In genomic region chr11:69272055-69272454, GRCh38 we compare ENCODE assay signal across 38 cellular contexts. TPM values are rescaled to one million over a fixed set of nuclear protein-coding genes. Genes with fewer than 3 reads are reported as not detected.
"Had no signal": no experiment of that assay in that cellular context is flagged by ENCODE, and none has a peak within 500 bp of the region (broad histone marks: within the 10 kb centered on the region; RNA-seq: fewer than 3 reads in every experiment).

No MANE protein-coding gene starts in this region.

- H3K9me3 Mint-ChIP-seq: activated CD4-positive, alpha-beta memory T cell treated with anti-CD3 and anti-CD28 coated beads, Interleukin-2, amount 10 ng/mL, durations not matched to agents 7 days and 5 days; activated CD4-positive, alpha-beta T cell treated with anti-CD3 and anti-CD28 coated beads, Interleukin-2, amount 10 ng/mL, durations not matched to agents 7 days and 5 days; activated naive CD4-positive, alpha-beta T cell treated with anti-CD3 and anti-CD28 coated beads, Interleukin-2, amount 10 ng/mL, durations not matched to agents 7 days and 5 days; activated naive CD4-positive, alpha-beta T cell treated with anti-CD3 and anti-CD28 coated beads, Interleukin-2, amount 50 U/mL, for 24 hours; activated naive CD8-positive, alpha-beta T cell treated with anti-CD3 and anti-CD28 coated beads, Interleukin-2, amount 50 U/mL, for 24 hours; activated T-cell treated with anti-CD3 and anti-CD28 coated beads, Interleukin-2, amount 50 U/mL, for 24 hours; activated T-helper 2 cell treated with anti-CD3 and anti-CD28 coated beads, Interferon-gamma antibody, Interleukin-2, Interleukin-4, amounts not matched to agents 10 μg/mL and 5 μg/mL and 100 μg/mL, durations not matched to agents 14 hours and 24 hours and 36 hours; T-helper 1 cell treated with Interleukin-12 subunit alpha and Interleukin-12 subunit beta and Interleukin-4 antibody, amounts not matched to agents 30 μg/mL and 1 μg/mL, for 36 hours; T-helper 2 cell treated with Interferon-gamma antibody and Interleukin-4, amounts not matched to agents 5 μg/mL and 100 μg/mL, for 36 hours had no signal

- H3K4me1 ChIP-seq: ascending aorta had no signal

- H3K4me3 Mint-ChIP-seq: activated CD4-positive, alpha-beta memory T cell treated with anti-CD3 and anti-CD28 coated beads, Interleukin-2, amount 10 ng/mL, durations not matched to agents 7 days and 5 days; activated CD4-positive, alpha-beta T cell treated with anti-CD3 and anti-CD28 coated beads for 36 hours; activated CD4-positive, alpha-beta T cell treated with anti-CD3 and anti-CD28 coated beads, Interleukin-2, amount 10 ng/mL, durations not matched to agents 7 days and 5 days; activated CD8-positive, alpha-beta memory T cell treated with anti-CD3 and anti-CD28 coated beads, Interleukin-2, amount 10 ng/mL, durations not matched to agents 7 days and 5 days; activated CD8-positive, alpha-beta T cell treated with anti-CD3 and anti-CD28 coated beads, Interleukin-2, amount 10 ng/mL, durations not matched to agents 7 days and 5 days; activated naive CD4-positive, alpha-beta T cell treated with anti-CD3 and anti-CD28 coated beads, Interleukin-2, amount 10 ng/mL, durations not matched to agents 7 days and 5 days; activated naive CD4-positive, alpha-beta T cell treated with anti-CD3 and anti-CD28 coated beads, Interleukin-2, amount 50 U/mL, for 24 hours; activated naive CD8-positive, alpha-beta T cell; activated naive CD8-positive, alpha-beta T cell treated with anti-CD3 and anti-CD28 coated beads, Interleukin-2, amount 10 ng/mL, durations not matched to agents 7 days and 5 days; activated naive CD8-positive, alpha-beta T cell treated with anti-CD3 and anti-CD28 coated beads, Interleukin-2, amount 50 U/mL, for 24 hours; activated T-cell treated with anti-CD3 and anti-CD28 coated beads, Interleukin-2, amount 50 U/mL, for 24 hours; brain; T-helper 1 cell treated with Interleukin-12 subunit alpha and Interleukin-12 subunit beta and Interleukin-4 antibody, amounts not matched to agents 30 μg/mL and 1 μg/mL, for 36 hours; T-helper 2 cell treated with Interferon-gamma antibody and Interleukin-4, amounts not matched to agents 5 μg/mL and 100 μg/mL, for 36 hours; WTC11 had no signal

- H3K4me1 Mint-ChIP-seq: activated CD4-positive, alpha-beta memory T cell treated with anti-CD3 and anti-CD28 coated beads, Interleukin-2, amount 10 ng/mL, durations not matched to agents 7 days and 5 days; activated CD4-positive, alpha-beta T cell treated with anti-CD3 and anti-CD28 coated beads for 36 hours; activated CD4-positive, alpha-beta T cell treated with anti-CD3 and anti-CD28 coated beads, Interleukin-2, amount 10 ng/mL, durations not matched to agents 7 days and 5 days; activated CD8-positive, alpha-beta memory T cell treated with anti-CD3 and anti-CD28 coated beads, Interleukin-2, amount 10 ng/mL, durations not matched to agents 7 days and 5 days; activated naive CD4-positive, alpha-beta T cell treated with anti-CD3 and anti-CD28 coated beads, Interleukin-2, amount 10 ng/mL, durations not matched to agents 7 days and 5 days; activated naive CD4-positive, alpha-beta T cell treated with anti-CD3 and anti-CD28 coated beads, Interleukin-2, amount 50 U/mL, for 24 hours; activated naive CD8-positive, alpha-beta T cell treated with anti-CD3 and anti-CD28 coated beads, Interleukin-2, amount 10 ng/mL, durations not matched to agents 7 days and 5 days; activated naive CD8-positive, alpha-beta T cell treated with anti-CD3 and anti-CD28 coated beads, Interleukin-2, amount 50 U/mL, for 24 hours; WTC11 had no signal

- H3K27ac Mint-ChIP-seq: activated CD4-positive, alpha-beta memory T cell treated with anti-CD3 and anti-CD28 coated beads, Interleukin-2, amount 10 ng/mL, durations not matched to agents 7 days and 5 days; activated CD4-positive, alpha-beta T cell treated with anti-CD3 and anti-CD28 coated beads for 36 hours; activated CD4-positive, alpha-beta T cell treated with anti-CD3 and anti-CD28 coated beads, Interleukin-2, amount 10 ng/mL, durations not matched to agents 7 days and 5 days; activated CD8-positive, alpha-beta memory T cell treated with anti-CD3 and anti-CD28 coated beads, Interleukin-2, amount 10 ng/mL, durations not matched to agents 7 days and 5 days; activated CD8-positive, alpha-beta T cell treated with anti-CD3 and anti-CD28 coated beads, Interleukin-2, amount 10 ng/mL, durations not matched to agents 7 days and 5 days; activated naive CD4-positive, alpha-beta T cell treated with anti-CD3 and anti-CD28 coated beads, Interleukin-2, amount 10 ng/mL, durations not matched to agents 7 days and 5 days; activated naive CD4-positive, alpha-beta T cell treated with anti-CD3 and anti-CD28 coated beads, Interleukin-2, amount 50 U/mL, for 24 hours; activated naive CD8-positive, alpha-beta T cell; activated naive CD8-positive, alpha-beta T cell treated with anti-CD3 and anti-CD28 coated beads, Interleukin-2, amount 10 ng/mL, durations not matched to agents 7 days and 5 days; activated naive CD8-positive, alpha-beta T cell treated with anti-CD3 and anti-CD28 coated beads, Interleukin-2, amount 50 U/mL, for 24 hours; activated T-cell treated with anti-CD3 and anti-CD28 coated beads, Interleukin-2, amount 50 U/mL, for 24 hours; activated T-helper 2 cell treated with anti-CD3 and anti-CD28 coated beads, Interferon-gamma antibody, Interleukin-2, Interleukin-4, amounts not matched to agents 10 μg/mL and 5 μg/mL and 100 μg/mL, durations not matched to agents 14 hours and 24 hours and 36 hours; brain; T-helper 1 cell treated with Interleukin-12 subunit alpha and Interleukin-12 subunit beta and Interleukin-4 antibody, amounts not matched to agents 30 μg/mL and 1 μg/mL, for 36 hours; T-helper 2 cell treated with Interferon-gamma antibody and Interleukin-4, amounts not matched to agents 5 μg/mL and 100 μg/mL, for 36 hours; WTC11 had no signal

- ATAC-seq: activated CD4-positive, alpha-beta T cell treated with anti-CD3 and anti-CD28 coated beads for 36 hours; activated CD4-positive, CD25-positive, alpha-beta regulatory T cell treated with anti-CD3 and anti-CD28 coated beads, Interleukin-2, amount 50 U/mL, for 24 hours; activated CD8-positive, alpha-beta memory T cell treated with anti-CD3 and anti-CD28 coated beads, Interleukin-2, amount 10 ng/mL, durations not matched to agents 7 days and 5 days; activated CD8-positive, alpha-beta T cell treated with anti-CD3 and anti-CD28 coated beads, Interleukin-2, amount 10 ng/mL, durations not matched to agents 7 days and 5 days; activated naive CD8-positive, alpha-beta T cell treated with anti-CD3 and anti-CD28 coated beads, Interleukin-2, amount 50 U/mL, for 24 hours; WTC11 had no signal

- H3K36me3 Mint-ChIP-seq: activated CD8-positive, alpha-beta memory T cell treated with anti-CD3 and anti-CD28 coated beads, Interleukin-2, amount 10 ng/mL, durations not matched to agents 7 days and 5 days; activated naive CD4-positive, alpha-beta T cell treated with anti-CD3 and anti-CD28 coated beads, Interleukin-2, amount 10 ng/mL, durations not matched to agents 7 days and 5 days; activated naive CD4-positive, alpha-beta T cell treated with anti-CD3 and anti-CD28 coated beads, Interleukin-2, amount 50 U/mL, for 24 hours; activated naive CD8-positive, alpha-beta T cell; activated naive CD8-positive, alpha-beta T cell treated with anti-CD3 and anti-CD28 coated beads, Interleukin-2, amount 10 ng/mL, durations not matched to agents 7 days and 5 days; brain; WTC11 had no signal

- H3K4me3 ChIP-seq: ascending aorta had no signal

- H3K9me3 ChIP-seq: ascending aorta had no signal

- DNase-seq: activated CD4-positive, alpha-beta memory T cell treated with anti-CD3 and anti-CD28 coated beads, Interleukin-2, amount 10 ng/mL, durations not matched to agents 7 days and 5 days; activated CD4-positive, alpha-beta T cell treated with anti-CD3 and anti-CD28 coated beads for 1 hour; activated CD4-positive, alpha-beta T cell treated with anti-CD3 and anti-CD28 coated beads for 36 hours; activated CD4-positive, alpha-beta T cell treated with anti-CD3 and anti-CD28 coated beads for 48 hours; activated CD4-positive, alpha-beta T cell treated with anti-CD3 and anti-CD28 coated beads, Interleukin-2, amount 10 ng/mL, durations not matched to agents 7 days and 5 days; activated CD4-positive, alpha-beta T cell treated with anti-CD3 and anti-CD28 coated beads, Interleukin-2, amount 50 U/mL, for 48 hours; activated CD4-positive, CD25-positive, alpha-beta regulatory T cell; activated CD8-positive, alpha-beta memory T cell treated with anti-CD3 and anti-CD28 coated beads for 24 hours; activated CD8-positive, alpha-beta memory T cell treated with anti-CD3 and anti-CD28 coated beads, Interleukin-2, amount 10 ng/mL, durations not matched to agents 7 days and 5 days; activated CD8-positive, alpha-beta memory T cell treated with anti-CD3 and anti-CD28 coated beads, Interleukin-2, amount 50 U/mL, for 48 hours; activated CD8-positive, alpha-beta T cell treated with anti-CD3 and anti-CD28 coated beads, Interleukin-2, amount 10 ng/mL, durations not matched to agents 7 days and 5 days; activated effector memory CD4-positive, alpha-beta T cell treated with Interleukin-2 at 50 U/mL for 16 hours; activated gamma-delta T cell; activated naive CD4-positive, alpha-beta T cell treated with anti-CD3 and anti-CD28 coated beads, Interleukin-2, amount 10 ng/mL, durations not matched to agents 7 days and 5 days; activated naive CD4-positive, alpha-beta T cell treated with Interleukin-2 at 50 U/mL for 16 hours; activated naive CD8-positive, alpha-beta T cell treated with anti-CD3 and anti-CD28 coated beads, Interleukin-2, amount 10 ng/mL, durations not matched to agents 7 days and 5 days; activated naive CD8-positive, alpha-beta T cell treated with anti-CD3 and anti-CD28 coated beads, Interleukin-2, amount 50 U/mL, for 24 hours; activated T-cell treated with anti-CD3 and anti-CD28 coated beads, Interleukin-2, amount 50 U/mL, for 24 hours; activated T-cell treated with anti-CD3 and anti-CD28 coated beads, Interleukin-2, amount 50 U/mL, for 48 hours; amygdala; anterior cingulate cortex; central memory CD4-positive, alpha-beta T cell; SW 1271; T-helper 1 cell; T-helper 2 cell; T-helper 9 cell; WERI-Rb-1 had no signal

- FAIRE-seq: TTC549 had no signal

- H3K27ac ChIP-seq: ascending aorta, WERI-Rb-1 had no signal

- H3K27me3 Mint-ChIP-seq: activated CD4-positive, alpha-beta T cell treated with anti-CD3 and anti-CD28 coated beads, Interleukin-2, amount 10 ng/mL, durations not matched to agents 7 days and 5 days; activated CD8-positive, alpha-beta memory T cell treated with anti-CD3 and anti-CD28 coated beads, Interleukin-2, amount 10 ng/mL, durations not matched to agents 7 days and 5 days; activated naive CD4-positive, alpha-beta T cell treated with anti-CD3 and anti-CD28 coated beads, Interleukin-2, amount 50 U/mL, for 24 hours; activated naive CD8-positive, alpha-beta T cell; activated naive CD8-positive, alpha-beta T cell treated with anti-CD3 and anti-CD28 coated beads, Interleukin-2, amount 10 ng/mL, durations not matched to agents 7 days and 5 days; activated T-cell treated with anti-CD3 and anti-CD28 coated beads, Interleukin-2, amount 50 U/mL, for 24 hours had no signal

- H3K27me3 ChIP-seq: ascending aorta had no signal

- H3K36me3 ChIP-seq: ascending aorta, WERI-Rb-1 had no signal

RNA-seq across cellular contexts. Expression of gene MYEOV, which starts 21.9 kb away (rescaled TPM):
- total RNA-seq: activated CD4-positive, alpha-beta memory T cell treated with anti-CD3 and anti-CD28 coated beads, Interleukin-2, amount 10 ng/mL, durations not matched to agents 7 days and 5 days; activated CD4-positive, alpha-beta T cell treated with anti-CD3 and anti-CD28 coated beads for 36 hours; activated CD4-positive, alpha-beta T cell treated with anti-CD3 and anti-CD28 coated beads, Interleukin-2, amount 10 ng/mL, durations not matched to agents 7 days and 5 days; activated CD8-positive, alpha-beta memory T cell treated with anti-CD3 and anti-CD28 coated beads, Interleukin-2, amount 10 ng/mL, durations not matched to agents 7 days and 5 days; activated CD8-positive, alpha-beta T cell treated with anti-CD3 and anti-CD28 coated beads, Interleukin-2, amount 10 ng/mL, durations not matched to agents 7 days and 5 days; activated naive CD8-positive, alpha-beta T cell treated with anti-CD3 and anti-CD28 coated beads, Interleukin-2, amount 10 ng/mL, durations not matched to agents 7 days and 5 days; ascending aorta; cardiac septum had no signal
